In the genomic region with DNA sequence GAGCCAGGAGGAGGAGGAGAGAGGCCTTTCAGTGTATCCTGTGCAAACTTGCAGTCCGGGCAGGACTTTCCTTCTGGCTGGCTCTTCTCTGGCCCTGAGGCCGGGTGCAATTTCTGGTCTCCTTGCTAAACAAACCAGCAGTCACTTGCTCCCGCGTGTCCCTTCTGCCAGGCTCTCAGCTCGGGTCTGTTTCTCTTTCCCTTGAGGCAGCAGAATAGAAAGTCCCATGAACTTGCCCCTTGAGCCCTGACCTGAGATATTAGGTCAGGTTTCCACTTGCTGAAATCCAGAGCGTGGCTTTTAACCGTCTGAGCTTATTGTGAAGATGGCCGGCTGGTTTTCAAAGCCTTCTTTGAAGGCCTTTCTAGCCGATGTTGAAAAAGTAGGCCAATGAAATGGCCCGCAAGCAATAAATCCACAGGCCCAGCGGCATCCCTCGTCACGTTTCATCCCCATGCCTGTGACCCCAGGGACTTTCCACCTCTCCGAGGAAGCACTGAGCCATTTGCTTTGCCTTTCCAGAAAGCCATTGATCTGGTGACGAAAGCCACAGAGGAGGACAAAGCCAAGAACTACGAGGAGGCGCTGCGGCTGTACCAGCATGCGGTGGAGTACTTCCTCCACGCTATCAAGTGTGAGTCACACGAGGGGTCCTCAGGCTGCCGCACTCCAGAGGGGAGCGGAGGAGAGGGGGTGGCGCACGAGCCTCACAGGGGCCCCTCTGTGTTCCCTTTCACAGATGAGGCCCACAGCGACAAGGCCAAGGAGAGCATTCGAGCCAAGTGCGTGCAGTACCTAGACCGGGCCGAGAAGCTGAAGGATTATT, we compare ENCODE assay signal across 1 cellular context.
TF ChIP-seq lines count a peak whose summit lies in the region.

No MANE protein-coding gene starts in this region.

TF ChIP-seq in HepG2, 621 proteins besides CTCF, POLR2A, EP300 and RAD21:
- TF ChIP-seq, protein P1, sequence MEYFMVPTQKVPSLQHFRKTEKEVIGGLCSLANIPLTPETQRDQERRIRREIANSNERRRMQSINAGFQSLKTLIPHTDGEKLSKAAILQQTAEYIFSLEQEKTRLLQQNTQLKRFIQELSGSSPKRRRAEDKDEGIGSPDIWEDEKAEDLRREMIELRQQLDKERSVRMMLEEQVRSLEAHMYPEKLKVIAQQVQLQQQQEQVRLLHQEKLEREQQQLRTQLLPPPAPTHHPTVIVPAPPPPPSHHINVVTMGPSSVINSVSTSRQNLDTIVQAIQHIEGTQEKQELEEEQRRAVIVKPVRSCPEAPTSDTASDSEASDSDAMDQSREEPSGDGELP (IDR thresholded peaks at IDR 0.05; ENCODE audit: borderline replicate concordance, low read depth): no peak
- TF ChIP-seq, protein P2, sequence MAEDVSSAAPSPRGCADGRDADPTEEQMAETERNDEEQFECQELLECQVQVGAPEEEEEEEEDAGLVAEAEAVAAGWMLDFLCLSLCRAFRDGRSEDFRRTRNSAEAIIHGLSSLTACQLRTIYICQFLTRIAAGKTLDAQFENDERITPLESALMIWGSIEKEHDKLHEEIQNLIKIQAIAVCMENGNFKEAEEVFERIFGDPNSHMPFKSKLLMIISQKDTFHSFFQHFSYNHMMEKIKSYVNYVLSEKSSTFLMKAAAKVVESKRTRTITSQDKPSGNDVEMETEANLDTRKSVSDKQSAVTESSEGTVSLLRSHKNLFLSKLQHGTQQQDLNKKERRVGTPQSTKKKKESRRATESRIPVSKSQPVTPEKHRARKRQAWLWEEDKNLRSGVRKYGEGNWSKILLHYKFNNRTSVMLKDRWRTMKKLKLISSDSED (CRISPR knock-in tag; IDR thresholded peaks at IDR 0.05): no peak
- TF ChIP-seq ZFP37 (CRISPR knock-in tag; IDR thresholded peaks at IDR 0.05; ENCODE audit: borderline replicate concordance) (no peak), MYNN (CRISPR knock-in tag; IDR thresholded peaks at IDR 0.05; ENCODE audit: low read depth) (no peak), ZNF546 (CRISPR knock-in tag; conservative IDR thresholded peaks at IDR 0.05) (no peak), ZNF614 (CRISPR knock-in tag; IDR thresholded peaks at IDR 0.05; ENCODE audit: borderline replicate concordance) (no peak), ZNF44 (CRISPR knock-in tag; IDR thresholded peaks at IDR 0.05) (no peak), PRMT3 (CRISPR knock-in tag; IDR thresholded peaks at IDR 0.05; ENCODE audit: borderline replicate concordance, low read depth) (no peak), SMYD3 (CRISPR knock-in tag; IDR thresholded peaks at IDR 0.05) (no peak), ZNF143 (CRISPR knock-in tag; IDR thresholded peaks at IDR 0.05) (no peak), ZNF282 (IDR thresholded peaks at IDR 0.05; ENCODE audit: partially characterized antibody) (no peak), MTA3 (CRISPR knock-in tag; IDR thresholded peaks at IDR 0.05) (no peak), ZNF337 (CRISPR knock-in tag; IDR thresholded peaks at IDR 0.05; ENCODE audit: borderline replicate concordance, low read depth) (no peak), BRCA1 (CRISPR knock-in tag; IDR thresholded peaks at IDR 0.05) (no peak), NFE2L2 (IDR thresholded peaks at IDR 0.05; ENCODE audit: low read length) (no peak)
- TF ChIP-seq, protein P3, sequence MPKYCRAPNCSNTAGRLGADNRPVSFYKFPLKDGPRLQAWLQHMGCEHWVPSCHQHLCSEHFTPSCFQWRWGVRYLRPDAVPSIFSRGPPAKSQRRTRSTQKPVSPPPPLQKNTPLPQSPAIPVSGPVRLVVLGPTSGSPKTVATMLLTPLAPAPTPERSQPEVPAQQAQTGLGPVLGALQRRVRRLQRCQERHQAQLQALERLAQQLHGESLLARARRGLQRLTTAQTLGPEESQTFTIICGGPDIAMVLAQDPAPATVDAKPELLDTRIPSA (CRISPR knock-in tag; IDR thresholded peaks at IDR 0.05; ENCODE audit: borderline replicate concordance): no peak
- TF ChIP-seq, protein P4, sequence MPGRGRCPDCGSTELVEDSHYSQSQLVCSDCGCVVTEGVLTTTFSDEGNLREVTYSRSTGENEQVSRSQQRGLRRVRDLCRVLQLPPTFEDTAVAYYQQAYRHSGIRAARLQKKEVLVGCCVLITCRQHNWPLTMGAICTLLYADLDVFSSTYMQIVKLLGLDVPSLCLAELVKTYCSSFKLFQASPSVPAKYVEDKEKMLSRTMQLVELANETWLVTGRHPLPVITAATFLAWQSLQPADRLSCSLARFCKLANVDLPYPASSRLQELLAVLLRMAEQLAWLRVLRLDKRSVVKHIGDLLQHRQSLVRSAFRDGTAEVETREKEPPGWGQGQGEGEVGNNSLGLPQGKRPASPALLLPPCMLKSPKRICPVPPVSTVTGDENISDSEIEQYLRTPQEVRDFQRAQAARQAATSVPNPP (CRISPR knock-in tag; IDR thresholded peaks at IDR 0.05): no peak
